In the genomic region with DNA sequence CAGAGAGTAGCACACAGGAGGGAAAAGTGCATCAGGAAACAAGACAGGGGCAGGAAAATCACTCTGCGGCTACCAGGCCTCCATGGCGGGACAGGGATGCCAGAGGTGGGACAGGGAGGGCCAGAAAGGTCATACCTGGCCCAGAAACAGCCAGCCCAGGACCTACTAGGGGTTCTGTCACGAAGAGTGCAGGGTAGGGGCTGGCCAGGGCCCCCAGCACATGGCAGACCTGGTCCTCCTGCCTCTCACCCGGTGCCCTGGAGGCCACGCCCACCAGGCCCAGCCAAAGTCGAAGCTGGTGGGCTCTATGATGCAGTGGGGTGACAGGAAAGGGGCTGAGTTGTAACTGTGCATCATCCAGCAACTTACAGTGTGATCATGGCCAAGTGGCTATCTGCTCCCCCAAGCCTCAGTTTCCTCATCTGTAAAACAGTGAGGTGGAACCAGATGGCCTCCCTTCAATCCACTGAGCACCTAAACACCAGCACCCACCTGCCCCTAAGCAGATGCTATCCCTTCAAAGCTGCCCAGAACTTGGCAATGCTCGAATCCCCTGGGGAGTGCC, we compare ENCODE assay signal across 12 cellular contexts. TPM values are rescaled to one million over a fixed set of nuclear protein-coding genes. Genes with fewer than 3 reads are reported as not detected.
DNase-seq lines count a peak whose midpoint lies in the region; ATAC-seq, FAIRE-seq and TF ChIP-seq lines count a peak whose summit lies in the region.
"Had no signal": no experiment of that assay in that cellular context is flagged by ENCODE, and none has a peak within 500 bp of the region (broad histone marks: within the 10 kb centered on the region; RNA-seq: fewer than 3 reads in every experiment).

No MANE protein-coding gene starts in this region.

- no peaks in the 10 kb centered on the region for H4K20me1 ChIP-seq in MM.1S (ENCODE audit: insufficient read depth, low read length)

- H3F3A ChIP-seq in MM.1S (ENCODE audit: insufficient read depth, low read length), result no peaks in the 10 kb centered on the region

- H3K36me3 Mint-ChIP-seq in activated CD8-positive, alpha-beta memory T cell treated with anti-CD3 and anti-CD28 coated beads, Interleukin-2, amount 10 ng/mL, durations not matched to agents 7 days and 5 days, result no peaks in the 10 kb centered on the region
- H3K36me3 Mint-ChIP-seq: IgD-negative memory B cell had no signal

- H3K4me3 ChIP-seq in MM.1S (ENCODE audit: low read length) (0 out of 2 replicates have a peak overlapping the region, but pooled peaks have one; percentile 55), thyroid gland (replicated peaks in 1 of 3) (no peak overlapping the region), coronary artery (no peak overlapping the region)
- H3K4me3 ChIP-seq: ovary had no signal

- H3K4me2 ChIP-seq in MM.1S (ENCODE audit: low read depth, low read length), result no peak overlapping the region

- no peak for FAIRE-seq in RCC 7860 (lab: Jason Lieb, UNC)
- FAIRE-seq: astrocyte had no signal

- no peaks in the 10 kb centered on the region for H3K9me2 ChIP-seq in MM.1S (replicated peaks; ENCODE audit: insufficient read depth, low read length)

- peak overlapping the region; percentile 59 for H2AFZ ChIP-seq in MM.1S (ENCODE audit: low read length)

- H3K9me3 Mint-ChIP-seq in activated CD8-positive, alpha-beta memory T cell treated with anti-CD3 and anti-CD28 coated beads, Interleukin-2, amount 10 ng/mL, durations not matched to agents 7 days and 5 days (ENCODE audit: low read depth), result no peaks in the 10 kb centered on the region
- H3K9me3 Mint-ChIP-seq: IgD-negative memory B cell; stimulated activated naive CD8-positive, alpha-beta T cell treated with anti-CD3 and anti-CD28 coated beads, Interleukin-15, amount 100 ng/mL, for 72 hours had no signal

- TF ChIP-seq CTCF in MM.1S (IDR thresholded peaks at IDR 0.05; ENCODE audit: low read length), result no peak
- no peak for TF ChIP-seq CTCF in thyroid gland (IDR thresholded peaks at IDR 0.05)
- no peak for TF ChIP-seq CTCF in coronary artery (IDR thresholded peaks at IDR 0.05)

- no peaks in the 10 kb centered on the region for H3K79me2 ChIP-seq in MM.1S (ENCODE audit: low read length)

- H3K4me1 ChIP-seq in MM.1S (ENCODE audit: low read length) (no peaks in the 10 kb centered on the region), thyroid gland (peaks cover 44 to 65% of the 10 kb centered on the region in 2 donors)

- no peak overlapping the region for H3K27ac Mint-ChIP-seq in activated CD8-positive, alpha-beta memory T cell treated with anti-CD3 and anti-CD28 coated beads, Interleukin-2, amount 10 ng/mL, durations not matched to agents 7 days and 5 days

- no peak for DNase-seq in activated CD8-positive, alpha-beta memory T cell treated with anti-CD3 and anti-CD28 coated beads, Interleukin-2, amount 10 ng/mL, durations not matched to agents 7 days and 5 days
- DNase-seq in activated CD8-positive, alpha-beta memory T cell treated with anti-CD3 and anti-CD28 coated beads for 24 hours, result no peak
- DNase-seq in MM.1S, result no peak
- no peak for DNase-seq in thyroid gland
- DNase-seq in RCC 7860 (ENCODE audit: low spot score), result no peak
- no peak for DNase-seq in activated gamma-delta T cell (lab: John Stamatoyannopoulos, UW)
- no peak for DNase-seq in coronary artery (ENCODE audit: low spot score)

- CTCF ChIA-PET in activated CD8-positive, alpha-beta memory T cell treated with anti-CD3 and anti-CD28 coated beads, Interleukin-2, amount 10 ng/mL, durations not matched to agents 7 days and 5 days (lab: Charles Lee), result interaction anchor here (0.7 to 1.8 kb wide), 5 partner anchors 15 to 591 kb away, joined by 3 to 6 read pairs (median 3); no protein-coding TSS in a partner anchor

- H3K27ac ChIP-seq in MM.1S (ENCODE audit: low read length) (no peak overlapping the region), thyroid gland (peak overlapping the region; percentile 15 to 93 (median 91)), coronary artery (no peak overlapping the region)
- H3K27ac ChIP-seq: ovary had no signal

- peaks cover 2% of the 10 kb centered on the region for H3K4me1 Mint-ChIP-seq in activated CD8-positive, alpha-beta memory T cell treated with anti-CD3 and anti-CD28 coated beads, Interleukin-2, amount 10 ng/mL, durations not matched to agents 7 days and 5 days
- H3K4me1 Mint-ChIP-seq: IgD-negative memory B cell had no signal

- intact Hi-C loops in thyroid gland (cut with DNase I), result loop anchor here (10.0 kb wide), 2 partner anchors 522 to 582 kb away; no protein-coding TSS in a partner anchor

- no peaks in the 10 kb centered on the region for H3K27me3 ChIP-seq in MM.1S (replicated peaks; ENCODE audit: insufficient read depth, low read length)
- no peaks in the 10 kb centered on the region for H3K27me3 ChIP-seq in thyroid gland
- H3K27me3 ChIP-seq: ovary had no signal

- peak; percentile 26 for ATAC-seq in activated CD8-positive, alpha-beta memory T cell treated with anti-CD3 and anti-CD28 coated beads, Interleukin-2, amount 10 ng/mL, durations not matched to agents 7 days and 5 days
- ATAC-seq in HG02759 (IDR thresholded peaks at IDR 0.05; ENCODE audit: unreplicated experiment), result peak; percentile 23

- WGBS in thyroid gland, 2 donors, result 60 to 65% methylated on average over 7 of the region's 7 CpGs

- H3K27me3 Mint-ChIP-seq in activated CD8-positive, alpha-beta memory T cell treated with anti-CD3 and anti-CD28 coated beads, Interleukin-2, amount 10 ng/mL, durations not matched to agents 7 days and 5 days, result peaks cover 6% of the 10 kb centered on the region

- H3K9ac ChIP-seq in MM.1S (ENCODE audit: low read length), result no peak overlapping the region

- H3K36me3 ChIP-seq in MM.1S (replicated peaks; ENCODE audit: insufficient read depth, low read length), result no peaks in the 10 kb centered on the region
- H3K36me3 ChIP-seq in thyroid gland, result no peaks in the 10 kb centered on the region
- H3K36me3 ChIP-seq: ovary had no signal

- TF ChIP-seq POLR2A in thyroid gland (IDR thresholded peaks at IDR 0.05), result no peak

- H3K4me3 Mint-ChIP-seq in activated CD8-positive, alpha-beta memory T cell treated with anti-CD3 and anti-CD28 coated beads, Interleukin-2, amount 10 ng/mL, durations not matched to agents 7 days and 5 days, result no peak overlapping the region
- H3K4me3 Mint-ChIP-seq: IgD-negative memory B cell; stimulated activated naive CD8-positive, alpha-beta T cell treated with anti-CD3 and anti-CD28 coated beads, Interleukin-15, amount 100 ng/mL, for 72 hours had no signal

- H3K9me3 ChIP-seq in MM.1S (replicated peaks; ENCODE audit: insufficient read depth, low read length), result no peaks in the 10 kb centered on the region
- no peaks in the 10 kb centered on the region for H3K9me3 ChIP-seq in thyroid gland
- H3K9me3 ChIP-seq: ovary had no signal

RNA-seq across cellular contexts. Expression of gene CYP26B1, which starts 10.6 kb away (rescaled TPM):
- not detected for total RNA-seq in activated CD8-positive, alpha-beta memory T cell treated with anti-CD3 and anti-CD28 coated beads, Interleukin-2, amount 10 ng/mL, durations not matched to agents 7 days and 5 days
- total RNA-seq in thyroid gland, result 10 to 100 TPM; 11.8 to 24.2 (median 16.3) TPM

Comparison
In these comparisons a context has a peak if more than half of its experiments do, and no peak if none do; other contexts are left out.
1. H3K27ac ChIP-seq: peak in thyroid gland (3 of 3); none in MM.1S (single experiment) and coronary artery (0 of 2).
2. RNA of gene CYP26B1, which starts 10.6 kb away (total RNA-seq): 11.8 to 24.2 TPM in thyroid gland; not detected in activated CD8-positive, alpha-beta memory T cell treated with anti-CD3 and anti-CD28 coated beads, Interleukin-2, amount 10 ng/mL, durations not matched to agents 7 days and 5 days; every median in the first group is over 10 times any median in the second.